In the genomic region with DNA sequence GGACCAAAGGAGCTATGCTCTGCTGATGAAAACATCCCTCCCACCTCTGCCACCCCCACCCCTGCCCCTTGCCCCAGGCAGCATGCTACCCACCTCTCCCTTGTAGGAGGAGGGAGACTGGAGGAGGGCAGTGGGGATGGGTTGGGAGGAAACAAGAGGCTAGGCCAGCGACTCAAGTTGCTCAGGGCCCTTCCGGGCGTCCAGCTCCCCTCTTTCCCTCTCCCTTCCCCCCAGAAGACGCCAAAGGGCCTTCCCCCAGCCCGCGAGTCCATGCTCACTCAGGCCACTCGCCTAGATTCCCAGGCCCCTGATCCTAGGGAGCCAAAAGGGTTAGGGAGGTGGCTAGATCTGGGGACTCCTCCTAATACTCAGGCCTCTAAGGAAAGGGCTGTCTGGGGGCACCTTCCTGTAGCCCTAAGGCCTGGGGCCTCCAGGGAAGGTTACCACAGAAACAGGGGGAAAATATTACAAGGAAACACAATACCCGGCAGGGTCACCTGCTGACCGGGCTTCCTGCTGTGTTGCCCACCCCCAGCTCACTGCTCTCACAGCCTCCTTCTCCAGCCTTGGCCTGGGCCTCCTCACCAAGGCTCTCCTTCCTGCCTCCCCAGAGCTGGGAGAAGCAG, we compare ENCODE assay signal across 10 cellular contexts. TPM values are rescaled to one million over a fixed set of nuclear protein-coding genes. Genes with fewer than 3 reads are reported as not detected.
DNase-seq lines count a peak whose midpoint lies in the region; ATAC-seq and TF ChIP-seq lines count a peak whose summit lies in the region.
"Had no signal": no experiment of that assay in that cellular context is flagged by ENCODE, and none has a peak within 500 bp of the region (broad histone marks: within the 10 kb centered on the region; RNA-seq: fewer than 3 reads in every experiment).

No MANE protein-coding gene starts in this region.

- TF ChIP-seq CTCF in breast epithelium (IDR thresholded peaks at IDR 0.05) (no peak), tibial nerve (IDR thresholded peaks at IDR 0.05) (no peak)

- peaks cover 62% of the 10 kb centered on the region for H3K36me3 Mint-ChIP-seq in activated CD4-positive, alpha-beta T cell treated with anti-CD3 and anti-CD28 coated beads, Interleukin-2, amount 10 ng/mL, durations not matched to agents 7 days and 5 days (ENCODE audit: low read depth)

- H3K27me3 ChIP-seq in breast epithelium: no peaks in the 10 kb centered on the region
- no peaks in the 10 kb centered on the region for H3K27me3 ChIP-seq in mesenchymal stem cell (ENCODE audit: control insufficient read depth in 1 of 2, insufficient read depth in 1 of 2, low read length in 2 of 2)
- H3K27me3 ChIP-seq in tibial nerve: no peaks in the 10 kb centered on the region

- H3K14ac ChIP-seq in mesenchymal stem cell (ENCODE audit: low read length in 2 of 2): peak overlapping the region in 1 of 2 experiments; percentile 35

- WGBS in mesenchymal stem cell: 52% methylated on average over 7 of the region's 9 CpGs
- WGBS in tibial nerve, 2 donors: 3 to 7% methylated on average over 9 of the region's 9 CpGs

- H3K4ac ChIP-seq in mesenchymal stem cell (ENCODE audit: low read depth in 1 of 2, low read length in 2 of 2): peak overlapping the region; percentile 28 to 74

- ATAC-seq in HG02870 (IDR thresholded peaks at IDR 0.05; ENCODE audit: unreplicated experiment): no peak

- no peaks in the 10 kb centered on the region for H3K36me3 ChIP-seq in breast epithelium
- peaks cover 12 to 22% of the 10 kb centered on the region in 2 experiments for H3K36me3 ChIP-seq in mesenchymal stem cell (ENCODE audit: control insufficient read depth in 1 of 2, insufficient read depth in 2 of 2, low read depth in 1 of 2, low read length in 2 of 2)
- no peaks in the 10 kb centered on the region for H3K36me3 ChIP-seq in tibial nerve

- H3K27ac Mint-ChIP-seq in activated CD4-positive, alpha-beta T cell treated with anti-CD3 and anti-CD28 coated beads, Interleukin-2, amount 10 ng/mL, durations not matched to agents 7 days and 5 days: peak overlapping the region; percentile 97

- H2BK120ac ChIP-seq in mesenchymal stem cell (ENCODE audit: low read depth, low read length): peak overlapping the region; percentile 9

- no peak for TF ChIP-seq POLR2A in breast epithelium (IDR thresholded peaks at IDR 0.05)
- TF ChIP-seq POLR2A in tibial nerve (IDR thresholded peaks at IDR 0.05): no peak

- H3K27ac ChIP-seq in breast epithelium (peak overlapping the region; percentile 98 to 100), mesenchymal stem cell (ENCODE audit: low read length, poor library complexity, severe bottlenecking) (peak overlapping the region; percentile 89), tibial nerve (peak overlapping the region; percentile 77 to 99 (median 97))
- H3K27ac ChIP-seq: C4-2B, HL-60 had no signal

- peak overlapping the region in 1 of 2 experiments; percentile 2 for H3K23ac ChIP-seq in mesenchymal stem cell (ENCODE audit: low read length in 2 of 2)

- H3K18ac ChIP-seq in mesenchymal stem cell (ENCODE audit: low read depth in 1 of 2, low read length in 2 of 2): peak overlapping the region; percentile 40 to 86

- CTCF ChIA-PET in activated CD4-positive, alpha-beta T cell treated with anti-CD3 and anti-CD28 coated beads, Interleukin-2, amount 10 ng/mL, durations not matched to agents 7 days and 5 days (lab: Charles Lee): interaction anchor here (0.6 to 17.2 kb wide), 10 partner anchors 8 to 1381 kb away, joined by 3 to 309 read pairs (median 4); no protein-coding TSS in a partner anchor

- H3K79me1 ChIP-seq in mesenchymal stem cell (replicated peaks; ENCODE audit: low read length, poor library complexity, severe bottlenecking): no peaks in the 10 kb centered on the region

- peak overlapping the region; percentile 94 for H3K9ac ChIP-seq in mesenchymal stem cell (ENCODE audit: low read length)

- peaks cover 79% of the 10 kb centered on the region for H3K4me1 Mint-ChIP-seq in activated CD4-positive, alpha-beta T cell treated with anti-CD3 and anti-CD28 coated beads, Interleukin-2, amount 10 ng/mL, durations not matched to agents 7 days and 5 days

- peak overlapping the region; percentile 4 to 82 for H2BK12ac ChIP-seq in mesenchymal stem cell (ENCODE audit: low read length in 2 of 2)

- no peaks in the 10 kb centered on the region for H3K9me3 Mint-ChIP-seq in activated CD4-positive, alpha-beta T cell treated with anti-CD3 and anti-CD28 coated beads, Interleukin-2, amount 10 ng/mL, durations not matched to agents 7 days and 5 days

- no peaks in the 10 kb centered on the region for H3K27me3 Mint-ChIP-seq in activated CD4-positive, alpha-beta T cell treated with anti-CD3 and anti-CD28 coated beads, Interleukin-2, amount 10 ng/mL, durations not matched to agents 7 days and 5 days

- H3K4me3 Mint-ChIP-seq in activated CD4-positive, alpha-beta T cell treated with anti-CD3 and anti-CD28 coated beads, Interleukin-2, amount 10 ng/mL, durations not matched to agents 7 days and 5 days: peak overlapping the region; percentile 94

- H3K4me3 ChIP-seq in breast epithelium (peak overlapping the region; percentile 75 to 99 (median 91)), mesenchymal stem cell (ENCODE audit: insufficient read depth in 1 of 2, low read depth in 1 of 2, low read length in 2 of 2) (peak overlapping the region in 1 of 2 experiments; percentile 93), tibial nerve (peak overlapping the region in 3 of 4 donors; percentile 13 to 90 (median 81))

- no peak overlapping the region for H2AFZ ChIP-seq in mesenchymal stem cell (ENCODE audit: low read depth, low read length)

- H3K4me1 ChIP-seq in breast epithelium (peaks cover 48 to 60% of the 10 kb centered on the region in 2 donors), mesenchymal stem cell (ENCODE audit: control insufficient read depth, insufficient read depth, low read depth, low read length) (peaks cover 59% of the 10 kb centered on the region), tibial nerve (peaks cover 5 to 82% (median 72%) of the 10 kb centered on the region in 4 donors)

- H2AK5ac ChIP-seq in mesenchymal stem cell (ENCODE audit: low read length, severe bottlenecking): peak overlapping the region; percentile 16

- H2BK15ac ChIP-seq in mesenchymal stem cell (ENCODE audit: low read depth, poor library complexity, severe bottlenecking): peak overlapping the region; percentile 39

- TF ChIP-seq EP300 in tibial nerve (IDR thresholded peaks at IDR 0.05): no peak

- intact Hi-C loops in breast epithelium (cut with DNase I; ENCODE audit: low total_unique reads): no loop called here

- peak overlapping the region; percentile 54 for H2BK5ac ChIP-seq in mesenchymal stem cell (ENCODE audit: low read depth, low read length, poor library complexity, severe bottlenecking)

- no peak for DNase-seq in activated CD4-positive, alpha-beta T cell treated with anti-CD3 and anti-CD28 coated beads, Interleukin-2, amount 10 ng/mL, durations not matched to agents 7 days and 5 days
- DNase-seq in activated CD4-positive, alpha-beta T cell treated with anti-CD3 and anti-CD28 coated beads, Interleukin-2, amount 50 U/mL, for 1 hour: no peak
- DNase-seq in breast epithelium (ENCODE audit: low spot score in 2 of 2) (no peak), mesenchymal stem cell (no peak), tibial nerve (ENCODE audit: low spot score in 2 of 2) (no peak), superior temporal gyrus (ENCODE audit: extremely low spot score) (no peak), COLO668 (lab: John Stamatoyannopoulos, UW; ENCODE audit: unreplicated experiment) (no peak)

- H4K91ac ChIP-seq in mesenchymal stem cell (ENCODE audit: low read length): peak overlapping the region; percentile 76

- peak overlapping the region; percentile 41 for H4K8ac ChIP-seq in mesenchymal stem cell (ENCODE audit: low read length)

- H3K4me2 ChIP-seq in mesenchymal stem cell (ENCODE audit: low read length, poor library complexity, severe bottlenecking): peak overlapping the region; percentile 62

- POLR2A ChIA-PET in activated CD4-positive, alpha-beta T cell treated with anti-CD3 and anti-CD28 coated beads, Interleukin-2, amount 10 ng/mL, durations not matched to agents 7 days and 5 days (lab: Charles Lee): interaction anchor here (0.7 kb wide), 2 partner anchors 9 to 10 kb away, joined by 3 to 4 read pairs; no protein-coding TSS in a partner anchor

- no peaks in the 10 kb centered on the region for H3K9me3 ChIP-seq in breast epithelium
- no peaks in the 10 kb centered on the region for H3K9me3 ChIP-seq in mesenchymal stem cell (ENCODE audit: control insufficient read depth, low read length)
- H3K9me3 ChIP-seq in tibial nerve: no peaks in the 10 kb centered on the region

RNA-seq across cellular contexts. Expression of gene HDAC7, which starts 2.9 kb away (rescaled TPM):
- total RNA-seq in activated CD4-positive, alpha-beta T cell treated with anti-CD3 and anti-CD28 coated beads, Interleukin-2, amount 10 ng/mL, durations not matched to agents 7 days and 5 days: 100 to 1,000 TPM; 218 to 232 TPM
- total RNA-seq in breast epithelium: 10 to 100 TPM; 37.6 to 77.0 (median 44.9) TPM
- 50.4 TPM for polyA plus RNA-seq in mesenchymal stem cell (2013, experiment 1 of 2)
- polyA plus RNA-seq in mesenchymal stem cell (2013, experiment 2 of 2): 47.9 TPM
- total RNA-seq in tibial nerve: 100 to 1,000 TPM in 2 of 4 donors, 10 to 100 TPM in 2; 90.4 to 186 (median 98.4) TPM

RNA-seq across cellular contexts. Expression of gene SLC48A1, which starts 43.7 kb away (rescaled TPM):
- 1 to 10 TPM; 7.9 to 9.1 TPM for total RNA-seq in activated CD4-positive, alpha-beta T cell treated with anti-CD3 and anti-CD28 coated beads, Interleukin-2, amount 10 ng/mL, durations not matched to agents 7 days and 5 days
- total RNA-seq in breast epithelium (10 to 100 TPM; 27.5 to 51.5 (median 30.6) TPM), tibial nerve (10 to 100 TPM; 24.6 to 37.9 (median 33.8) TPM)
- 8.4 TPM for polyA plus RNA-seq in mesenchymal stem cell (2013, experiment 1 of 2)
- 8.3 TPM for polyA plus RNA-seq in mesenchymal stem cell (2013, experiment 2 of 2)

RNA-seq across cellular contexts. Expression of gene RAPGEF3, which starts 58.1 kb away (rescaled TPM):
- total RNA-seq in activated CD4-positive, alpha-beta T cell treated with anti-CD3 and anti-CD28 coated beads, Interleukin-2, amount 10 ng/mL, durations not matched to agents 7 days and 5 days: under 1 TPM in 1 of 2 experiments, not detected in 1; 0.15 TPM
- total RNA-seq in breast epithelium: 10 to 100 TPM; 40.6 to 87.8 (median 60.3) TPM
- 1.2 TPM for polyA plus RNA-seq in mesenchymal stem cell (2013, experiment 1 of 2)
- polyA plus RNA-seq in mesenchymal stem cell (2013, experiment 2 of 2): 1.2 TPM
- total RNA-seq in tibial nerve: 100 to 1,000 TPM in 1 of 4 donors, 10 to 100 TPM in 3; 47.3 to 109 (median 83.6) TPM

Comparison
In these comparisons a context has a peak if more than half of its experiments do, and no peak if none do; other contexts are left out.
1. RNA of gene RAPGEF3, which starts 58.1 kb away (total RNA-seq): 47.3 to 109 TPM in tibial nerve and 40.6 to 87.8 TPM in breast epithelium; 0.15 TPM in activated CD4-positive, alpha-beta T cell treated with anti-CD3 and anti-CD28 coated beads, Interleukin-2, amount 10 ng/mL, durations not matched to agents 7 days and 5 days; every median in the first group is over 10 times any median in the second.
2. Peak in every context shown above with its lines, with median percentiles within 50 percentile points of each other: H3K27ac ChIP-seq.